Comparison of ENCODE assay signal across 2 cellular contexts in genomic region chr20:47249913-47250312, GRCh38.
TF ChIP-seq lines count a peak whose summit lies in the region.

No MANE protein-coding gene starts in this region.

TF ChIP-seq in HepG2, 621 proteins besides CTCF, POLR2A, EP300 and RAD21 (continued from another document and continues in another):
- TF ChIP-seq IRF1 (CRISPR knock-in tag; IDR thresholded peaks at IDR 0.05; ENCODE audit: low read depth) (no peak), BCL6 (CRISPR knock-in tag; IDR thresholded peaks at IDR 0.05) (0 out of 2 replicates have a peak, but pooled peaks have one; percentile 33), ZNF652 (CRISPR knock-in tag; IDR thresholded peaks at IDR 0.05; ENCODE audit: borderline replicate concordance, low read depth) (no peak), YEATS2 (CRISPR knock-in tag; IDR thresholded peaks at IDR 0.05; ENCODE audit: borderline replicate concordance) (no peak), MXI1 (IDR thresholded peaks at IDR 0.05; ENCODE audit: borderline replicate concordance, low read depth, low read length) (no peak), CSRNP1 (CRISPR knock-in tag; IDR thresholded peaks at IDR 0.05) (no peak; the same call in 1 of the 2 replicates), PLSCR1 (CRISPR knock-in tag; IDR thresholded peaks at IDR 0.05; ENCODE audit: borderline replicate concordance) (no peak), MAFK (conservative IDR thresholded peaks at IDR 0.05 in 1 of 2, IDR thresholded peaks at IDR 0.05 in 1 of 2; ENCODE audit: low read length in 2 of 2) (peak in 1 of 2 experiments; percentile 19; a peak in 1 of 4 replicates), KAT2B (IDR thresholded peaks at IDR 0.05; ENCODE audit: borderline replicate concordance, low read depth, low read length) (no peak), NFIC (IDR thresholded peaks at IDR 0.05; ENCODE audit: low read length) (no peak), ZC3H4 (CRISPR knock-in tag; IDR thresholded peaks at IDR 0.05; ENCODE audit: borderline replicate concordance) (no peak), TEAD2 (CRISPR knock-in tag; IDR thresholded peaks at IDR 0.05) (no peak), FOSL2 (CRISPR knock-in tag; IDR thresholded peaks at IDR 0.05) (peak; percentile 40; the same call in 1 of the 2 replicates), ZNF572 (CRISPR knock-in tag; IDR thresholded peaks at IDR 0.05) (no peak), CBX1 (IDR thresholded peaks at IDR 0.05; ENCODE audit: low read depth) (no peak), CREB1 (IDR thresholded peaks at IDR 0.05) (no peak), CREB1 (CRISPR knock-in tag; IDR thresholded peaks at IDR 0.05) (no peak), MZF1 (CRISPR knock-in tag; IDR thresholded peaks at IDR 0.05; ENCODE audit: borderline replicate concordance) (no peak), ARNT2 (CRISPR knock-in tag; IDR thresholded peaks at IDR 0.05; ENCODE audit: low read depth) (no peak), HES4 (CRISPR knock-in tag; IDR thresholded peaks at IDR 0.05; ENCODE audit: borderline replicate concordance) (0 out of 2 replicates have a peak, but pooled peaks have one; percentile 36), ZEB1 (IDR thresholded peaks at IDR 0.05; ENCODE audit: insufficient replicate concordance, low read depth) (peak; percentile 40), HNF4G (IDR thresholded peaks at IDR 0.05; ENCODE audit: borderline replicate concordance, low read depth, low read length) (peak; percentile 86; the same call in 1 of the 2 replicates), HNF4G (CRISPR knock-in tag; IDR thresholded peaks at IDR 0.05; ENCODE audit: borderline replicate concordance, low read depth) (no peak), SP2 (CRISPR knock-in tag; IDR thresholded peaks at IDR 0.05) (no peak), DPF2 (CRISPR knock-in tag; IDR thresholded peaks at IDR 0.05; ENCODE audit: borderline replicate concordance, low read depth) (no peak)
- TF ChIP-seq, protein P1, sequence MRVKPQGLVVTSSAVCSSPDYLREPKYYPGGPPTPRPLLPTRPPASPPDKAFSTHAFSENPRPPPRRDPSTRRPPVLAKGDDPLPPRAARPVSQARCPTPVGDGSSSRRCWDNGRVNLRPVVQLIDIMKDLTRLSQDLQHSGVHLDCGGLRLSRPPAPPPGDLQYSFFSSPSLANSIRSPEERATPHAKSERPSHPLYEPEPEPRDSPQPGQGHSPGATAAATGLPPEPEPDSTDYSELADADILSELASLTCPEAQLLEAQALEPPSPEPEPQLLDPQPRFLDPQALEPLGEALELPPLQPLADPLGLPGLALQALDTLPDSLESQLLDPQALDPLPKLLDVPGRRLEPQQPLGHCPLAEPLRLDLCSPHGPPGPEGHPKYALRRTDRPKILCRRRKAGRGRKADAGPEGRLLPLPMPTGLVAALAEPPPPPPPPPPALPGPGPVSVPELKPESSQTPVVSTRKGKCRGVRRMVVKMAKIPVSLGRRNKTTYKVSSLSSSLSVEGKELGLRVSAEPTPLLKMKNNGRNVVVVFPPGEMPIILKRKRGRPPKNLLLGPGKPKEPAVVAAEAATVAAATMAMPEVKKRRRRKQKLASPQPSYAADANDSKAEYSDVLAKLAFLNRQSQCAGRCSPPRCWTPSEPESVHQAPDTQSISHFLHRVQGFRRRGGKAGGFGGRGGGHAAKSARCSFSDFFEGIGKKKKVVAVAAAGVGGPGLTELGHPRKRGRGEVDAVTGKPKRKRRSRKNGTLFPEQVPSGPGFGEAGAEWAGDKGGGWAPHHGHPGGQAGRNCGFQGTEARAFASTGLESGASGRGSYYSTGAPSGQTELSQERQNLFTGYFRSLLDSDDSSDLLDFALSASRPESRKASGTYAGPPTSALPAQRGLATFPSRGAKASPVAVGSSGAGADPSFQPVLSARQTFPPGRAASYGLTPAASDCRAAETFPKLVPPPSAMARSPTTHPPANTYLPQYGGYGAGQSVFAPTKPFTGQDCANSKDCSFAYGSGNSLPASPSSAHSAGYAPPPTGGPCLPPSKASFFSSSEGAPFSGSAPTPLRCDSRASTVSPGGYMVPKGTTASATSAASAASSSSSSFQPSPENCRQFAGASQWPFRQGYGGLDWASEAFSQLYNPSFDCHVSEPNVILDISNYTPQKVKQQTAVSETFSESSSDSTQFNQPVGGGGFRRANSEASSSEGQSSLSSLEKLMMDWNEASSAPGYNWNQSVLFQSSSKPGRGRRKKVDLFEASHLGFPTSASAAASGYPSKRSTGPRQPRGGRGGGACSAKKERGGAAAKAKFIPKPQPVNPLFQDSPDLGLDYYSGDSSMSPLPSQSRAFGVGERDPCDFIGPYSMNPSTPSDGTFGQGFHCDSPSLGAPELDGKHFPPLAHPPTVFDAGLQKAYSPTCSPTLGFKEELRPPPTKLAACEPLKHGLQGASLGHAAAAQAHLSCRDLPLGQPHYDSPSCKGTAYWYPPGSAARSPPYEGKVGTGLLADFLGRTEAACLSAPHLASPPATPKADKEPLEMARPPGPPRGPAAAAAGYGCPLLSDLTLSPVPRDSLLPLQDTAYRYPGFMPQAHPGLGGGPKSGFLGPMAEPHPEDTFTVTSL (CRISPR knock-in tag; IDR thresholded peaks at IDR 0.05; ENCODE audit: borderline replicate concordance), result no peak

TF ChIP-seq in K562, 482 proteins besides CTCF, POLR2A, EP300 and RAD21 (continued from another document):
- 0 out of 6 replicates have a peak, but pooled peaks of 1 of the 3 experiments have one; percentile 7 for TF ChIP-seq ZBTB11 (CRISPR knock-in tag; IDR thresholded peaks at IDR 0.05)
- no peak for TF ChIP-seq RFX5 (IDR thresholded peaks at IDR 0.05; ENCODE audit: low read depth, low read length)
- no peak for TF ChIP-seq ZC3H8 (IDR thresholded peaks at IDR 0.05)
- TF ChIP-seq RBM22 (IDR thresholded peaks at IDR 0.05; ENCODE audit: low read depth, low read length, poor library complexity, severe bottlenecking), result peak; percentile 26
- no peak for TF ChIP-seq FIP1L1 (IDR thresholded peaks at IDR 0.05; ENCODE audit: low read depth, low read length, poor library complexity, severe bottlenecking)
